ENCODE assay signal across 1 cellular context in the genomic region with DNA sequence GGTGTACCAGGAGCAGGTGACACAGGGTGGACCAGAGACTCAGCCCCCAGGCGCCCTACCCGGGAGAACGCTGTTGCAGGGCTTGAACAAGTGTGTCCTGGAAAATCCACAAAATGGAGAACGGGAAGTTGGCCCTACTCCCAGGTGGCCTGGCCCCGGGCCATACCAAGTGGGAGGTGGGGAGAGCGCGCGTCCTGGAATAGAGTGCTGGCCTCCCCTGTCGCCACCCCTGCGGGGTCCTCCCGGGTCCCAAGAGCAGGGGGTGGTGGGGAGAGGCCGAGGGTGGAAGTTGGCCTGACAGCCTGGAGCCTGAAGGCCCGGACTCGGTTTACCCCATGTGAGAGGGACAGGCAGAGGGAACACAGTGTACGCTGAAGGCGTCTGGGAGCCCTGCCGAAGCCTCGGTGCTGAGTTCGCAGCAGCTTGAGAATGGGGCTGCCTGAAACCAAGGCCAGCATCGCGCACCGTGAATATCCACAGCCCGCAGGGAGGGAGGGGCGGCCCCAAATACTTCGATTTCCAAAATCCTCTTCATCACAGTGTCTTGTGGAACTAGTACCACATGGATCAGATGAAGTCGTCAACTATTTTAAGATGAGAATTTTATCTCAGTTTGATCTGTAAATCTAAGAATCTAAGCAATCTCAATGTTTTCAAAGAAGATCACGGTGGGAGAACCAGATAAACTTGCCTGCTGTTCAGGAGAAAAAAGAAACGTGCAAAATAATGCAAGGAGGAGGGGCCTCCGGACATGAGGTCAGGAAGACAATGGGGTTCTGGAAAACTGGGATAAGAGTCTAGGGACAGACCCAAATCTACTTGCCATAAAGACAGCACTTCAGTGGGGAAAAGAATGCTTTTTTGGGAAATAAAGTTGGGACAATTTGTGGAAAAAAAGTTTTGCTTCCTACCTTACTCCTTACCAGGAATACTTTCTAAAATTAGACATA.
TF ChIP-seq lines count a peak whose summit lies in the region.

No MANE protein-coding gene starts in this region.

TF ChIP-seq in K562, 482 proteins besides CTCF, POLR2A, EP300 and RAD21 (continued from another document and continues in another):
- TF ChIP-seq, protein P1, sequence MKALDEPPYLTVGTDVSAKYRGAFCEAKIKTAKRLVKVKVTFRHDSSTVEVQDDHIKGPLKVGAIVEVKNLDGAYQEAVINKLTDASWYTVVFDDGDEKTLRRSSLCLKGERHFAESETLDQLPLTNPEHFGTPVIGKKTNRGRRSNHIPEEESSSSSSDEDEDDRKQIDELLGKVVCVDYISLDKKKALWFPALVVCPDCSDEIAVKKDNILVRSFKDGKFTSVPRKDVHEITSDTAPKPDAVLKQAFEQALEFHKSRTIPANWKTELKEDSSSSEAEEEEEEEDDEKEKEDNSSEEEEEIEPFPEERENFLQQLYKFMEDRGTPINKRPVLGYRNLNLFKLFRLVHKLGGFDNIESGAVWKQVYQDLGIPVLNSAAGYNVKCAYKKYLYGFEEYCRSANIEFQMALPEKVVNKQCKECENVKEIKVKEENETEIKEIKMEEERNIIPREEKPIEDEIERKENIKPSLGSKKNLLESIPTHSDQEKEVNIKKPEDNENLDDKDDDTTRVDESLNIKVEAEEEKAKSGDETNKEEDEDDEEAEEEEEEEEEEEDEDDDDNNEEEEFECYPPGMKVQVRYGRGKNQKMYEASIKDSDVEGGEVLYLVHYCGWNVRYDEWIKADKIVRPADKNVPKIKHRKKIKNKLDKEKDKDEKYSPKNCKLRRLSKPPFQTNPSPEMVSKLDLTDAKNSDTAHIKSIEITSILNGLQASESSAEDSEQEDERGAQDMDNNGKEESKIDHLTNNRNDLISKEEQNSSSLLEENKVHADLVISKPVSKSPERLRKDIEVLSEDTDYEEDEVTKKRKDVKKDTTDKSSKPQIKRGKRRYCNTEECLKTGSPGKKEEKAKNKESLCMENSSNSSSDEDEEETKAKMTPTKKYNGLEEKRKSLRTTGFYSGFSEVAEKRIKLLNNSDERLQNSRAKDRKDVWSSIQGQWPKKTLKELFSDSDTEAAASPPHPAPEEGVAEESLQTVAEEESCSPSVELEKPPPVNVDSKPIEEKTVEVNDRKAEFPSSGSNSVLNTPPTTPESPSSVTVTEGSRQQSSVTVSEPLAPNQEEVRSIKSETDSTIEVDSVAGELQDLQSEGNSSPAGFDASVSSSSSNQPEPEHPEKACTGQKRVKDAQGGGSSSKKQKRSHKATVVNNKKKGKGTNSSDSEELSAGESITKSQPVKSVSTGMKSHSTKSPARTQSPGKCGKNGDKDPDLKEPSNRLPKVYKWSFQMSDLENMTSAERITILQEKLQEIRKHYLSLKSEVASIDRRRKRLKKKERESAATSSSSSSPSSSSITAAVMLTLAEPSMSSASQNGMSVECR (CRISPR knock-in tag; IDR thresholded peaks at IDR 0.05), result no peak
- TF ChIP-seq ARID1B (IDR thresholded peaks at IDR 0.05) (peak; percentile 28; the same call in 1 of the 2 replicates), POLR2B (IDR thresholded peaks at IDR 0.05; ENCODE audit: low read depth, partially characterized antibody) (no peak), CXXC5 (CRISPR knock-in tag; IDR thresholded peaks at IDR 0.05) (peak; percentile 52; the same call in 1 of the 2 replicates), ETV6 (IDR thresholded peaks at IDR 0.05; ENCODE audit: borderline replicate concordance in 1 of 2, low read depth in 2 of 2, low read length in 1 of 2) (no peak), ETV6 (CRISPR knock-in tag; IDR thresholded peaks at IDR 0.05; ENCODE audit: borderline replicate concordance) (no peak), DMBX1 (CRISPR knock-in tag; IDR thresholded peaks at IDR 0.05; ENCODE audit: borderline replicate concordance) (peak; percentile 49; the same call in 1 of the 2 replicates), SRSF7 (optimal IDR thresholded peaks at IDR 0.05; ENCODE audit: low read depth, low read length) (no peak), CAMTA2 (CRISPR knock-in tag; conservative IDR thresholded peaks at IDR 0.05) (no peak; the same call in 1 of the 2 replicates), FOXA3 (CRISPR knock-in tag; conservative IDR thresholded peaks at IDR 0.05 in 1 of 2, IDR thresholded peaks at IDR 0.05 in 1 of 2) (no peak), YY1 (IDR thresholded peaks at IDR 0.05; ENCODE audit: borderline replicate concordance in 1 of 3, control insufficient read depth in 1 of 3, extremely low read depth in 1 of 3, insufficient read depth in 3 of 3, insufficient read length in 1 of 3, insufficient replicate concordance in 2 of 3, low read depth in 1 of 3, low read length in 2 of 3) (peak in 1 of 3 experiments; percentile 58), ZNF57 (CRISPR knock-in tag; IDR thresholded peaks at IDR 0.05) (no peak), TCF7 (IDR thresholded peaks at IDR 0.05; ENCODE audit: borderline replicate concordance) (no peak), ELK1 (CRISPR knock-in tag; IDR thresholded peaks at IDR 0.05) (no peak), E2F6 (IDR thresholded peaks at IDR 0.05; ENCODE audit: borderline replicate concordance in 1 of 2, extremely low read depth in 1 of 2, insufficient read depth in 1 of 2, insufficient read length in 1 of 2, low read depth in 1 of 2, low read length in 1 of 2, poor library complexity in 1 of 2, severe bottlenecking in 1 of 2) (peak in 1 of 2 experiments; percentile 20), MTA1 (IDR thresholded peaks at IDR 0.05; ENCODE audit: borderline replicate concordance) (no peak), CBFA2T3 (IDR thresholded peaks at IDR 0.05) (peak; percentile 44; the same call in 1 of the 2 replicates), BCLAF1 (IDR thresholded peaks at IDR 0.05; ENCODE audit: borderline replicate concordance in 1 of 2, control insufficient read depth in 1 of 2, low read depth in 2 of 2, low read length in 1 of 2) (no peak), NFE2L1 (tag; IDR thresholded peaks at IDR 0.05; ENCODE audit: borderline replicate concordance, low read depth) (no peak), ILK (tag; IDR thresholded peaks at IDR 0.05; ENCODE audit: borderline replicate concordance, low read depth) (no peak), RBFOX2 (IDR thresholded peaks at IDR 0.05; ENCODE audit: low read depth, low read length) (peak; percentile 42), MAZ (CRISPR knock-in tag; conservative IDR thresholded peaks at IDR 0.05 in 1 of 2, IDR thresholded peaks at IDR 0.05 in 1 of 2) (0 out of 4 replicates have a peak, but pooled peaks have one; percentile 15 to 48), JUND (IDR thresholded peaks at IDR 0.05; ENCODE audit: borderline replicate concordance, low read depth, low read length) (no peak), JUND (tag; IDR thresholded peaks at IDR 0.05; ENCODE audit: borderline replicate concordance, low read depth, low read length) (no peak), MYNN (IDR thresholded peaks at IDR 0.05) (no peak), MYNN (CRISPR knock-in tag; IDR thresholded peaks at IDR 0.05) (no peak), MXI1 (IDR thresholded peaks at IDR 0.05; ENCODE audit: low read depth, low read length) (peak; percentile 31; the same call in 1 of the 2 replicates), TCF15 (CRISPR knock-in tag; IDR thresholded peaks at IDR 0.05) (no peak; the same call in 1 of the 2 replicates), TRIM25 (IDR thresholded peaks at IDR 0.05; ENCODE audit: borderline replicate concordance) (no peak), TOE1 (IDR thresholded peaks at IDR 0.05; ENCODE audit: borderline replicate concordance) (0 out of 2 replicates have a peak, but pooled peaks have one; percentile 42), TOE1 (CRISPR knock-in tag; IDR thresholded peaks at IDR 0.05; ENCODE audit: borderline replicate concordance, low read depth) (no peak), KHSRP (IDR thresholded peaks at IDR 0.05) (no peak), MTF1 (CRISPR knock-in tag; IDR thresholded peaks at IDR 0.05; ENCODE audit: borderline replicate concordance) (no peak), LCOR (CRISPR knock-in tag; IDR thresholded peaks at IDR 0.05) (0 out of 2 replicates have a peak, but pooled peaks have one; percentile 56)
- TF ChIP-seq, protein P2, sequence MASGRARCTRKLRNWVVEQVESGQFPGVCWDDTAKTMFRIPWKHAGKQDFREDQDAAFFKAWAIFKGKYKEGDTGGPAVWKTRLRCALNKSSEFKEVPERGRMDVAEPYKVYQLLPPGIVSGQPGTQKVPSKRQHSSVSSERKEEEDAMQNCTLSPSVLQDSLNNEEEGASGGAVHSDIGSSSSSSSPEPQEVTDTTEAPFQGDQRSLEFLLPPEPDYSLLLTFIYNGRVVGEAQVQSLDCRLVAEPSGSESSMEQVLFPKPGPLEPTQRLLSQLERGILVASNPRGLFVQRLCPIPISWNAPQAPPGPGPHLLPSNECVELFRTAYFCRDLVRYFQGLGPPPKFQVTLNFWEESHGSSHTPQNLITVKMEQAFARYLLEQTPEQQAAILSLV (tag; IDR thresholded peaks at IDR 0.05), result no peak
- TF ChIP-seq, protein P3, sequence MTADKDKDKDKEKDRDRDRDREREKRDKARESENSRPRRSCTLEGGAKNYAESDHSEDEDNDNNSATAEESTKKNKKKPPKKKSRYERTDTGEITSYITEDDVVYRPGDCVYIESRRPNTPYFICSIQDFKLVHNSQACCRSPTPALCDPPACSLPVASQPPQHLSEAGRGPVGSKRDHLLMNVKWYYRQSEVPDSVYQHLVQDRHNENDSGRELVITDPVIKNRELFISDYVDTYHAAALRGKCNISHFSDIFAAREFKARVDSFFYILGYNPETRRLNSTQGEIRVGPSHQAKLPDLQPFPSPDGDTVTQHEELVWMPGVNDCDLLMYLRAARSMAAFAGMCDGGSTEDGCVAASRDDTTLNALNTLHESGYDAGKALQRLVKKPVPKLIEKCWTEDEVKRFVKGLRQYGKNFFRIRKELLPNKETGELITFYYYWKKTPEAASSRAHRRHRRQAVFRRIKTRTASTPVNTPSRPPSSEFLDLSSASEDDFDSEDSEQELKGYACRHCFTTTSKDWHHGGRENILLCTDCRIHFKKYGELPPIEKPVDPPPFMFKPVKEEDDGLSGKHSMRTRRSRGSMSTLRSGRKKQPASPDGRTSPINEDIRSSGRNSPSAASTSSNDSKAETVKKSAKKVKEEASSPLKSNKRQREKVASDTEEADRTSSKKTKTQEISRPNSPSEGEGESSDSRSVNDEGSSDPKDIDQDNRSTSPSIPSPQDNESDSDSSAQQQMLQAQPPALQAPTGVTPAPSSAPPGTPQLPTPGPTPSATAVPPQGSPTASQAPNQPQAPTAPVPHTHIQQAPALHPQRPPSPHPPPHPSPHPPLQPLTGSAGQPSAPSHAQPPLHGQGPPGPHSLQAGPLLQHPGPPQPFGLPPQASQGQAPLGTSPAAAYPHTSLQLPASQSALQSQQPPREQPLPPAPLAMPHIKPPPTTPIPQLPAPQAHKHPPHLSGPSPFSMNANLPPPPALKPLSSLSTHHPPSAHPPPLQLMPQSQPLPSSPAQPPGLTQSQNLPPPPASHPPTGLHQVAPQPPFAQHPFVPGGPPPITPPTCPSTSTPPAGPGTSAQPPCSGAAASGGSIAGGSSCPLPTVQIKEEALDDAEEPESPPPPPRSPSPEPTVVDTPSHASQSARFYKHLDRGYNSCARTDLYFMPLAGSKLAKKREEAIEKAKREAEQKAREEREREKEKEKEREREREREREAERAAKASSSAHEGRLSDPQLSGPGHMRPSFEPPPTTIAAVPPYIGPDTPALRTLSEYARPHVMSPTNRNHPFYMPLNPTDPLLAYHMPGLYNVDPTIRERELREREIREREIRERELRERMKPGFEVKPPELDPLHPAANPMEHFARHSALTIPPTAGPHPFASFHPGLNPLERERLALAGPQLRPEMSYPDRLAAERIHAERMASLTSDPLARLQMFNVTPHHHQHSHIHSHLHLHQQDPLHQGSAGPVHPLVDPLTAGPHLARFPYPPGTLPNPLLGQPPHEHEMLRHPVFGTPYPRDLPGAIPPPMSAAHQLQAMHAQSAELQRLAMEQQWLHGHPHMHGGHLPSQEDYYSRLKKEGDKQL (CRISPR knock-in tag; IDR thresholded peaks at IDR 0.05; ENCODE audit: borderline replicate concordance), result no peak
